1 cellular context compared by ENCODE assay signal in the genomic region with DNA sequence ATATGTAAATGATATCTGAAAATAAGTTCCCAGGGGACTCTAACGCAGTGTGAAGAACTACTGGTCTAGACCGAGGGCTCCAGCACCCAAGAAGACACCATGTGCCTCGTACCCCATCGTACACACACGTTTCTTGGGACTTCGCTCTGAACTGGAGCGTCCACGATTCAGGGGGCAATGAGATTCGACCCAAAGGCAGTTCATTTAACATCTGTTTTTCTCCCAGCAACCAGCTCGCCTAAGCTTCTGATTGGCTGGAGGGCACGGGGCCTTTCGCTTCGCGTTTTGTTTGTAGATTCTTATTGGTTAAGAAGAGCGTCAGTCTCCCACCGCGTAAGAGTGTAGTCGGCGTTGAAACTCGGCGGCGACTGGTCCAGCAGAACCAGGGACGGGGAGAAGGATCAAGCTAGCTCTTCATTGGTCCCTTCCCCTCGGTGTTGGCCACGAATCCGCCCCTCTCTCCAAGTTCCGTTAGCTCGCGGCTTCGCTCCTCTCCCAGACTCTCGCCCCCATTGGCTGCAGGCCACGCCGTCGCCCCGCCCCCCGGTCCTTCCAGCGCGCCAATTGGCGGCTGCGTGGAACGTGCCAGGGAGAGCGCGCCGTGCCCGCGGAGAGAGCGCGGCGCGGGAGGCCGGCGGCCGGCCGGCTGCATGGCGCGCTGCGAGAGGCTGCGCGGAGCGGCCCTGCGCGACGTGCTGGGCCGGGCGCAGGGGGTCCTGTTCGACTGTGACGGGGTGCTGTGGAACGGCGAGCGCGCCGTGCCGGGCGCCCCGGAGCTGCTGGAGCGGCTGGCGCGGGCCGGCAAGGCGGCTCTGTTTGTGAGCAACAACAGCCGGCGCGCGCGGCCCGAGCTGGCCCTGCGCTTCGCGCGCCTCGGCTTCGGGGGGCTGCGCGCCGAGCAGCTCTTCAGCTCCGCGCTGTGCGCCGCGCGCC.
TF ChIP-seq lines count a peak whose summit lies in the region.

A gene with protein sequence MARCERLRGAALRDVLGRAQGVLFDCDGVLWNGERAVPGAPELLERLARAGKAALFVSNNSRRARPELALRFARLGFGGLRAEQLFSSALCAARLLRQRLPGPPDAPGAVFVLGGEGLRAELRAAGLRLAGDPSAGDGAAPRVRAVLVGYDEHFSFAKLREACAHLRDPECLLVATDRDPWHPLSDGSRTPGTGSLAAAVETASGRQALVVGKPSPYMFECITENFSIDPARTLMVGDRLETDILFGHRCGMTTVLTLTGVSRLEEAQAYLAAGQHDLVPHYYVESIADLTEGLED (plus strand): TSS at position 591 of the 933 bp plus-strand sequence. CDS start 60 bp downstream, at position 651.

TF ChIP-seq in H1, 55 proteins besides CTCF, POLR2A, EP300 and RAD21 (continued from another document):
- TF ChIP-seq, protein P1, sequence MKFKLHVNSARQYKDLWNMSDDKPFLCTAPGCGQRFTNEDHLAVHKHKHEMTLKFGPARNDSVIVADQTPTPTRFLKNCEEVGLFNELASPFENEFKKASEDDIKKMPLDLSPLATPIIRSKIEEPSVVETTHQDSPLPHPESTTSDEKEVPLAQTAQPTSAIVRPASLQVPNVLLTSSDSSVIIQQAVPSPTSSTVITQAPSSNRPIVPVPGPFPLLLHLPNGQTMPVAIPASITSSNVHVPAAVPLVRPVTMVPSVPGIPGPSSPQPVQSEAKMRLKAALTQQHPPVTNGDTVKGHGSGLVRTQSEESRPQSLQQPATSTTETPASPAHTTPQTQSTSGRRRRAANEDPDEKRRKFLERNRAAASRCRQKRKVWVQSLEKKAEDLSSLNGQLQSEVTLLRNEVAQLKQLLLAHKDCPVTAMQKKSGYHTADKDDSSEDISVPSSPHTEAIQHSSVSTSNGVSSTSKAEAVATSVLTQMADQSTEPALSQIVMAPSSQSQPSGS (IDR thresholded peaks at IDR 0.05; ENCODE audit: low read length) = no peak
- no peak for TF ChIP-seq CTBP2 (IDR thresholded peaks at IDR 0.05; ENCODE audit: borderline replicate concordance, insufficient read depth, insufficient read length, low read length)
- peak; percentile 94 for TF ChIP-seq CHD2 (IDR thresholded peaks at IDR 0.05; ENCODE audit: low read length)
- TF ChIP-seq SIRT6 (IDR thresholded peaks at IDR 0.05; ENCODE audit: low read length) = no peak
- no peak for TF ChIP-seq POU5F1 (IDR thresholded peaks at IDR 0.05; ENCODE audit: low read depth, low read length)
- peak; percentile 16 for TF ChIP-seq TAF7 (optimal IDR thresholded peaks at IDR 0.05; ENCODE audit: borderline replicate concordance, low read depth, low read length)
- no peak for TF ChIP-seq NANOG (IDR thresholded peaks at IDR 0.05; ENCODE audit: insufficient read depth, low read depth, low read length, poor library complexity, severe bottlenecking)
- TF ChIP-seq BCL11A (IDR thresholded peaks at IDR 0.05; ENCODE audit: low read depth in 2 of 2, low read length in 2 of 2) = no peak
- TF ChIP-seq BRCA1 (IDR thresholded peaks at IDR 0.05; ENCODE audit: low read depth, low read length) = no peak
- no peak for TF ChIP-seq TEAD4 (IDR thresholded peaks at IDR 0.05; ENCODE audit: low read depth, low read length)
- TF ChIP-seq, protein P2, sequence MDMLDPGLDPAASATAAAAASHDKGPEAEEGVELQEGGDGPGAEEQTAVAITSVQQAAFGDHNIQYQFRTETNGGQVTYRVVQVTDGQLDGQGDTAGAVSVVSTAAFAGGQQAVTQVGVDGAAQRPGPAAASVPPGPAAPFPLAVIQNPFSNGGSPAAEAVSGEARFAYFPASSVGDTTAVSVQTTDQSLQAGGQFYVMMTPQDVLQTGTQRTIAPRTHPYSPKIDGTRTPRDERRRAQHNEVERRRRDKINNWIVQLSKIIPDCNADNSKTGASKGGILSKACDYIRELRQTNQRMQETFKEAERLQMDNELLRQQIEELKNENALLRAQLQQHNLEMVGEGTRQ (IDR thresholded peaks at IDR 0.05; ENCODE audit: low read length) = peak; percentile 24; the same call in 1 of the 2 replicates
- TF ChIP-seq CREB1 (IDR thresholded peaks at IDR 0.05) = peak; percentile 85
- TF ChIP-seq SIN3A (conservative IDR thresholded peaks at IDR 0.05 in 1 of 2, IDR thresholded peaks at IDR 0.05 in 1 of 2; ENCODE audit: low read depth in 1 of 2, low read length in 2 of 2) = 0 out of 4 replicates have a peak, but pooled peaks of 1 of the 2 experiments have one; percentile 16
- TF ChIP-seq JUN (IDR thresholded peaks at IDR 0.05; ENCODE audit: low read depth, low read length) = no peak
- no peak for TF ChIP-seq NRF1 (IDR thresholded peaks at IDR 0.05; ENCODE audit: low read depth, low read length)
- TF ChIP-seq HDAC2 (IDR thresholded peaks at IDR 0.05; ENCODE audit: borderline replicate concordance in 1 of 2, low read depth in 2 of 2, low read length in 2 of 2) = no peak; a peak in 1 of 4 replicates
- TF ChIP-seq BACH1 (IDR thresholded peaks at IDR 0.05; ENCODE audit: low read length) = peak; percentile 17; the same call in 1 of the 2 replicates
- no peak for TF ChIP-seq SAP30 (IDR thresholded peaks at IDR 0.05; ENCODE audit: insufficient read depth, insufficient replicate concordance, low read length)
- peak; percentile 99 for TF ChIP-seq SP1 (IDR thresholded peaks at IDR 0.05; ENCODE audit: low read depth, low read length)
- peak; percentile 90 for TF ChIP-seq PHF8 (conservative IDR thresholded peaks at IDR 0.05; ENCODE audit: low read depth, low read length)
- peak; percentile 51; the same call in 1 of the 2 replicates for TF ChIP-seq TAF1 (IDR thresholded peaks at IDR 0.05; ENCODE audit: low read depth, low read length)
- 0 out of 2 replicates have a peak, but pooled peaks have one; percentile 18 for TF ChIP-seq TBP (IDR thresholded peaks at IDR 0.05; ENCODE audit: low read depth, low read length)
- 0 out of 2 replicates have a peak, but pooled peaks have one; percentile 58 for TF ChIP-seq SP4 (IDR thresholded peaks at IDR 0.05; ENCODE audit: low read length)
- TF ChIP-seq CBX5 (IDR thresholded peaks at IDR 0.05; ENCODE audit: low read depth, low read length) = no peak
- peak; percentile 95 for TF ChIP-seq MAX (IDR thresholded peaks at IDR 0.05)
- TF ChIP-seq RFX5 (IDR thresholded peaks at IDR 0.05; ENCODE audit: borderline replicate concordance, low read depth, low read length) = peak; percentile 95
- TF ChIP-seq SP2 (IDR thresholded peaks at IDR 0.05; ENCODE audit: low read length) = peak; percentile 91
- no peak for TF ChIP-seq YY1 (IDR thresholded peaks at IDR 0.05; ENCODE audit: low read depth, low read length)
- TF ChIP-seq RBBP5 (IDR thresholded peaks at IDR 0.05; ENCODE audit: borderline replicate concordance, low read depth, low read length) = peak; percentile 55; the same call in 1 of the 2 replicates
- TF ChIP-seq SIX5 (IDR thresholded peaks at IDR 0.05; ENCODE audit: low read depth, low read length) = no peak
- peak; percentile 10 for TF ChIP-seq ASH2L (IDR thresholded peaks at IDR 0.05; ENCODE audit: low read length)
- no peak for TF ChIP-seq KDM5A (IDR thresholded peaks at IDR 0.05; ENCODE audit: low read length)
- TF ChIP-seq GTF2F1 (IDR thresholded peaks at IDR 0.05; ENCODE audit: borderline replicate concordance, low read depth, low read length) = no peak
- TF ChIP-seq E2F6 (IDR thresholded peaks at IDR 0.05) = peak; percentile 90
- TF ChIP-seq POLR2AphosphoS5 (IDR thresholded peaks at IDR 0.05; ENCODE audit: low read depth, low read length) = peak; percentile 39
- TF ChIP-seq CHD1 (IDR thresholded peaks at IDR 0.05; ENCODE audit: low read depth, low read length) = no peak
- no peak for TF ChIP-seq SRF (IDR thresholded peaks at IDR 0.05; ENCODE audit: low read depth, low read length)
TF ChIP-seq in H1: peak in this region for 20.
